31 cellular contexts compared by ENCODE assay signal in genomic region chr16:75323198-75323597, GRCh38.
DNase-seq lines count a peak whose midpoint lies in the region; ATAC-seq and TF ChIP-seq lines count a peak whose summit lies in the region.
"Had no signal": no experiment of that assay in that cellular context is flagged by ENCODE, and none has a peak within 500 bp of the region (broad histone marks: within the 10 kb centered on the region; RNA-seq: fewer than 3 reads in every experiment).

No MANE protein-coding gene starts in this region.

- H3K4me1 Mint-ChIP-seq in activated CD4-positive, alpha-beta T cell treated with anti-CD3 and anti-CD28 coated beads, Interleukin-2, amount 10 ng/mL, durations not matched to agents 7 days and 5 days = peaks cover 43% of the 10 kb centered on the region
- H3K4me1 Mint-ChIP-seq in activated T-helper 17 cell treated with anti-CD3 and anti-CD28 coated beads, Interleukin-2, amount 50 U/mL, for 72 hours = peaks cover 19% of the 10 kb centered on the region

- peaks cover 23% of the 10 kb centered on the region for H3K36me3 Mint-ChIP-seq in activated CD4-positive, alpha-beta T cell treated with anti-CD3 and anti-CD28 coated beads, Interleukin-2, amount 10 ng/mL, durations not matched to agents 7 days and 5 days (ENCODE audit: low read depth)
- H3K36me3 Mint-ChIP-seq in activated T-helper 17 cell treated with anti-CD3 and anti-CD28 coated beads, Interleukin-2, amount 50 U/mL, for 72 hours (ENCODE audit: low read depth) = peaks cover 24% of the 10 kb centered on the region

- H3K9me3 ChIP-seq in GM23248 (ENCODE audit: low read depth) (no peaks in the 10 kb centered on the region), esophagus squamous epithelium (no peaks in the 10 kb centered on the region), trophoblast cell (ENCODE audit: insufficient read depth, low read depth, low read length) (no peaks in the 10 kb centered on the region), right atrium auricular region (no peaks in the 10 kb centered on the region)
- H3K9me3 ChIP-seq: adrenal gland, right lobe of liver had no signal

- no peak overlapping the region for H3K4me3 Mint-ChIP-seq in activated CD4-positive, alpha-beta T cell treated with anti-CD3 and anti-CD28 coated beads, Interleukin-2, amount 10 ng/mL, durations not matched to agents 7 days and 5 days
- no peak overlapping the region for H3K4me3 Mint-ChIP-seq in activated T-helper 17 cell treated with anti-CD3 and anti-CD28 coated beads, Interleukin-2, amount 50 U/mL, for 72 hours
- H3K4me3 Mint-ChIP-seq: activated CD8-positive, alpha-beta T cell treated with anti-CD3 and anti-CD28 coated beads for 36 hours; activated naive CD4-positive, alpha-beta T cell treated with anti-CD3 and anti-CD28 coated beads, Interleukin-2, amount 10 ng/mL, durations not matched to agents 7 days and 5 days; GM23338; type B pancreatic cell had no signal

- no peak for ATAC-seq in HG02763 (IDR thresholded peaks at IDR 0.05; ENCODE audit: unreplicated experiment)
- no peak for ATAC-seq in activated T-helper 17 cell treated with anti-CD3 and anti-CD28 coated beads, Interleukin-2, amount 50 U/mL, for 72 hours (replicated peaks)
- ATAC-seq: activated CD8-positive, alpha-beta T cell treated with anti-CD3 and anti-CD28 coated beads for 36 hours; left lobe of liver; right lobe of liver had no signal

- no peak overlapping the region for H4K12ac ChIP-seq in trophoblast cell (ENCODE audit: low read depth, low read length)

- intact Hi-C loops in esophagus squamous epithelium (cut with DNase I) = no loop called here

- H4K8ac ChIP-seq in trophoblast cell (ENCODE audit: low read depth, low read length) = no peak overlapping the region

- H3F3A ChIP-seq in GM23248 (ENCODE audit: insufficient read depth) = peaks cover 39% of the 10 kb centered on the region

- in situ Hi-C loops in GM23248 (cut with MboI) = no loop called here

- peak; percentile 9 for DNase-seq in GM23248
- DNase-seq in RWPE1 (ENCODE audit: low spot score) = no peak
- no peak for DNase-seq in esophagus squamous epithelium (lab: John Stamatoyannopoulos, UW)
- DNase-seq in trophoblast cell = peak; percentile 52 to 73
- DNase-seq in right atrium auricular region (ENCODE audit: low spot score) = no peak
- no peak for DNase-seq in activated CD4-positive, alpha-beta T cell treated with anti-CD3 and anti-CD28 coated beads, Interleukin-2, amount 10 ng/mL, durations not matched to agents 7 days and 5 days
- DNase-seq: activated CD4-positive, alpha-beta T cell treated with anti-CD3 and anti-CD28 coated beads for 1 hour; activated CD8-positive, alpha-beta memory T cell treated with anti-CD3 and anti-CD28 coated beads, Interleukin-2, amount 50 U/mL, for 48 hours; activated CD8-positive, alpha-beta T cell treated with anti-CD3 and anti-CD28 coated beads for 36 hours; activated naive CD4-positive, alpha-beta T cell treated with anti-CD3 and anti-CD28 coated beads, Interleukin-2, amount 10 ng/mL, durations not matched to agents 7 days and 5 days; C1 segment of cervical spinal cord; DMS79; dorsolateral prefrontal cortex; MM.1S; NCI-H1105 treated with DMSO at 0.1 percent for 48 hours; NCI-H2029; NCI-H526; NK-92 treated with Interleukin-12 subunit alpha and Interleukin-12 subunit beta, amount 100 ng/mL, for 24 hours; right lobe of liver; SIG-M5; stimulated activated CD4-positive, alpha-beta T cell treated with anti-CD3 and anti-CD28 coated beads, Interleukin-4, amount 100 ng/mL, for 4 hours; substantia nigra; SW 1271 had no signal

- H4K91ac ChIP-seq in trophoblast cell (ENCODE audit: low read depth, low read length) = no peak overlapping the region

- no peaks in the 10 kb centered on the region for H4K20me1 ChIP-seq in GM23248 (ENCODE audit: insufficient read depth)

- POLR2A ChIA-PET in RWPE1 (lab: Yijun Ruan, JAX; ENCODE audit: low non-redundant PET) = no interaction called here
- POLR2A ChIA-PET in activated CD4-positive, alpha-beta T cell treated with anti-CD3 and anti-CD28 coated beads, Interleukin-2, amount 10 ng/mL, durations not matched to agents 7 days and 5 days (lab: Charles Lee) = interaction anchor here (0.6 kb wide), 1 partner anchor 10 kb away, joined by 3 read pairs; no protein-coding TSS in a partner anchor

- H3K14ac ChIP-seq in trophoblast cell (ENCODE audit: low read length) = no peak overlapping the region

- H3K4ac ChIP-seq in trophoblast cell (ENCODE audit: low read depth, low read length) = no peak overlapping the region

- CTCF ChIA-PET in RWPE1 (lab: Yijun Ruan, JAX) = interaction anchor here (0.6 to 1.5 kb wide), 7 partner anchors 10 to 128 kb away, joined by 5 to 9 read pairs (median 7); no protein-coding TSS in a partner anchor
- CTCF ChIA-PET in activated CD4-positive, alpha-beta T cell treated with anti-CD3 and anti-CD28 coated beads, Interleukin-2, amount 10 ng/mL, durations not matched to agents 7 days and 5 days (lab: Charles Lee) = no interaction called here

- no peaks in the 10 kb centered on the region for H3K9me2 ChIP-seq in GM23248 (ENCODE audit: insufficient read depth)

- no peak overlapping the region for H2AFZ ChIP-seq in GM23248
- no peak overlapping the region for H2AFZ ChIP-seq in trophoblast cell (ENCODE audit: insufficient read depth, low read length, poor library complexity)
- H2AFZ ChIP-seq: GM23338 had no signal

- TF ChIP-seq POLR2A in esophagus squamous epithelium (IDR thresholded peaks at IDR 0.05) = no peak

- peaks cover 17% of the 10 kb centered on the region for H3K27me3 Mint-ChIP-seq in activated CD4-positive, alpha-beta T cell treated with anti-CD3 and anti-CD28 coated beads, Interleukin-2, amount 10 ng/mL, durations not matched to agents 7 days and 5 days
- H3K27me3 Mint-ChIP-seq in activated T-helper 17 cell treated with anti-CD3 and anti-CD28 coated beads, Interleukin-2, amount 50 U/mL, for 72 hours = peaks cover 4% of the 10 kb centered on the region
- H3K27me3 Mint-ChIP-seq: activated CD8-positive, alpha-beta T cell treated with anti-CD3 and anti-CD28 coated beads for 36 hours; brain; progenitor cell of endocrine pancreas; type B pancreatic cell had no signal

- H3K36me3 ChIP-seq in GM23248 (ENCODE audit: low read depth) = no peaks in the 10 kb centered on the region
- peaks cover 0 to 13% (median 0%) of the 10 kb centered on the region in 3 donors for H3K36me3 ChIP-seq in esophagus squamous epithelium
- H3K36me3 ChIP-seq in trophoblast cell (ENCODE audit: control insufficient read depth in 1 of 2, insufficient read depth in 2 of 2, low read length in 2 of 2) = peaks cover 3 to 5% of the 10 kb centered on the region in 2 experiments
- H3K36me3 ChIP-seq in right atrium auricular region = no peaks in the 10 kb centered on the region
- H3K36me3 ChIP-seq: adrenal gland, right lobe of liver had no signal

- no peak overlapping the region for H2BK120ac ChIP-seq in trophoblast cell (ENCODE audit: insufficient read depth, low read length, poor library complexity)

- H3K27me3 ChIP-seq in GM23248 (replicated peaks; ENCODE audit: insufficient read depth) (no peaks in the 10 kb centered on the region), esophagus squamous epithelium (no peaks in the 10 kb centered on the region), trophoblast cell (ENCODE audit: insufficient read depth, low read length) (no peaks in the 10 kb centered on the region), right atrium auricular region (no peaks in the 10 kb centered on the region)
- H3K27me3 ChIP-seq: adrenal gland, dorsolateral prefrontal cortex, right lobe of liver had no signal

- peak overlapping the region; percentile 51 for H3K4me2 ChIP-seq in GM23248 (ENCODE audit: unreplicated experiment)
- H3K4me2 ChIP-seq in trophoblast cell (ENCODE audit: low read length) = no peak overlapping the region
- H3K4me2 ChIP-seq: GM23338 had no signal

- WGBS in GM23248 (ENCODE audit: low coverage in 1 of 2, low lambda C conversion rate in 2 of 2, missing lambda C conversion rate in 2 of 2), 2 experiments = 79 to 84% methylated on average over 4 of the region's 4 CpGs
- 28 to 29% methylated on average over 4 of the region's 4 CpGs for WGBS in esophagus squamous epithelium, 2 donors
- no CpG with 5 or more reads among the region's 4 CpGs for WGBS in trophoblast cell (ENCODE audit: extremely low coverage, insufficient coverage, insufficient read length)

- no peak overlapping the region for H3K18ac ChIP-seq in trophoblast cell (ENCODE audit: low read length)

- no peak overlapping the region for H2AK5ac ChIP-seq in trophoblast cell (ENCODE audit: low read length)

- no peak overlapping the region for H3K23ac ChIP-seq in trophoblast cell (ENCODE audit: low read length)

- H3K27ac Mint-ChIP-seq in activated CD4-positive, alpha-beta T cell treated with anti-CD3 and anti-CD28 coated beads, Interleukin-2, amount 10 ng/mL, durations not matched to agents 7 days and 5 days = no peak overlapping the region
- H3K27ac Mint-ChIP-seq in activated T-helper 17 cell treated with anti-CD3 and anti-CD28 coated beads, Interleukin-2, amount 50 U/mL, for 72 hours = no peak overlapping the region
- H3K27ac Mint-ChIP-seq: activated CD8-positive, alpha-beta T cell treated with anti-CD3 and anti-CD28 coated beads for 36 hours; activated naive CD4-positive, alpha-beta T cell treated with anti-CD3 and anti-CD28 coated beads, Interleukin-2, amount 10 ng/mL, durations not matched to agents 7 days and 5 days; GM23338 had no signal

- H3K4me3 ChIP-seq in GM23248 = no peak overlapping the region
- no peak overlapping the region for H3K4me3 ChIP-seq in esophagus squamous epithelium
- no peak overlapping the region for H3K4me3 ChIP-seq in trophoblast cell (ENCODE audit: low read depth, low read length)
- H3K4me3 ChIP-seq in right atrium auricular region = no peak overlapping the region
- H3K4me3 ChIP-seq: adrenal gland, dorsolateral prefrontal cortex, GM23338, right lobe of liver had no signal

- no peak overlapping the region for H3K9ac ChIP-seq in GM23248
- H3K9ac ChIP-seq in trophoblast cell (ENCODE audit: low read length) = no peak overlapping the region

- H2BK5ac ChIP-seq in trophoblast cell (ENCODE audit: low read depth, low read length, poor library complexity) = no peak overlapping the region

- H2BK12ac ChIP-seq in trophoblast cell (ENCODE audit: low read length) = no peak overlapping the region

- TF ChIP-seq CTCF in RWPE1 (conservative IDR thresholded peaks at IDR 0.05; ENCODE audit: low read depth) = no peak
- no peak for TF ChIP-seq CTCF in esophagus squamous epithelium (IDR thresholded peaks at IDR 0.05)
- TF ChIP-seq CTCF in right atrium auricular region (IDR thresholded peaks at IDR 0.05) = no peak

- H3K79me2 ChIP-seq in GM23248 (ENCODE audit: insufficient read depth) = no peaks in the 10 kb centered on the region
- H3K79me2 ChIP-seq in trophoblast cell (ENCODE audit: control insufficient read depth, insufficient read depth, low read length, poor library complexity) = no peaks in the 10 kb centered on the region

- peaks cover 7% of the 10 kb centered on the region for H3K79me1 ChIP-seq in trophoblast cell (ENCODE audit: low read length)

- H3K4me1 ChIP-seq in GM23248 (ENCODE audit: insufficient read depth) (peaks cover 42% of the 10 kb centered on the region), esophagus squamous epithelium (peaks cover 0 to 40% (median 10%) of the 10 kb centered on the region in 3 donors), trophoblast cell (ENCODE audit: control insufficient read depth in 1 of 2, insufficient read depth in 2 of 2, low read length in 2 of 2) (peaks cover 4 to 11% of the 10 kb centered on the region in 2 experiments), right atrium auricular region (peaks cover 0 to 8% of the 10 kb centered on the region in 2 donors)

- H3K27ac ChIP-seq in GM23248 = peak overlapping the region; percentile 22; the same call in 1 of the 2 replicates
- H3K27ac ChIP-seq in RWPE1 = peak overlapping the region; percentile 70
- peak overlapping the region in 3 of 4 donors; percentile 16 to 47 (median 27) for H3K27ac ChIP-seq in esophagus squamous epithelium
- no peak overlapping the region for H3K27ac ChIP-seq in trophoblast cell (ENCODE audit: low read depth, low read length)
- H3K27ac ChIP-seq in right atrium auricular region = no peak overlapping the region
- H3K27ac ChIP-seq: dorsolateral prefrontal cortex, right lobe of liver had no signal

- no peaks in the 10 kb centered on the region for H3K9me3 Mint-ChIP-seq in activated CD4-positive, alpha-beta T cell treated with anti-CD3 and anti-CD28 coated beads, Interleukin-2, amount 10 ng/mL, durations not matched to agents 7 days and 5 days
- H3K9me3 Mint-ChIP-seq in activated T-helper 17 cell treated with anti-CD3 and anti-CD28 coated beads, Interleukin-2, amount 50 U/mL, for 72 hours = no peaks in the 10 kb centered on the region
- H3K9me3 Mint-ChIP-seq: activated CD8-positive, alpha-beta T cell treated with anti-CD3 and anti-CD28 coated beads for 36 hours; activated naive CD4-positive, alpha-beta T cell treated with anti-CD3 and anti-CD28 coated beads, Interleukin-2, amount 10 ng/mL, durations not matched to agents 7 days and 5 days; brain; GM23338; type B pancreatic cell had no signal

Comparison
In these comparisons a context has a peak if more than half of its experiments do, and no peak if none do; other contexts are left out.
1. DNase-seq: peak in GM23248 (single experiment) and trophoblast cell (2 of 2); none in RWPE1 (single experiment), esophagus squamous epithelium (single experiment), right atrium auricular region (single experiment) and activated CD4-positive, alpha-beta T cell treated with anti-CD3 and anti-CD28 coated beads, Interleukin-2, amount 10 ng/mL, durations not matched to agents 7 days and 5 days (single experiment).
2. H3K27ac ChIP-seq: peak in GM23248 (single experiment), RWPE1 (single experiment) and esophagus squamous epithelium (3 of 4); none in trophoblast cell (single experiment) and right atrium auricular region (0 of 2).